ENCODE assay signal across 1 cellular context in the genomic region with DNA sequence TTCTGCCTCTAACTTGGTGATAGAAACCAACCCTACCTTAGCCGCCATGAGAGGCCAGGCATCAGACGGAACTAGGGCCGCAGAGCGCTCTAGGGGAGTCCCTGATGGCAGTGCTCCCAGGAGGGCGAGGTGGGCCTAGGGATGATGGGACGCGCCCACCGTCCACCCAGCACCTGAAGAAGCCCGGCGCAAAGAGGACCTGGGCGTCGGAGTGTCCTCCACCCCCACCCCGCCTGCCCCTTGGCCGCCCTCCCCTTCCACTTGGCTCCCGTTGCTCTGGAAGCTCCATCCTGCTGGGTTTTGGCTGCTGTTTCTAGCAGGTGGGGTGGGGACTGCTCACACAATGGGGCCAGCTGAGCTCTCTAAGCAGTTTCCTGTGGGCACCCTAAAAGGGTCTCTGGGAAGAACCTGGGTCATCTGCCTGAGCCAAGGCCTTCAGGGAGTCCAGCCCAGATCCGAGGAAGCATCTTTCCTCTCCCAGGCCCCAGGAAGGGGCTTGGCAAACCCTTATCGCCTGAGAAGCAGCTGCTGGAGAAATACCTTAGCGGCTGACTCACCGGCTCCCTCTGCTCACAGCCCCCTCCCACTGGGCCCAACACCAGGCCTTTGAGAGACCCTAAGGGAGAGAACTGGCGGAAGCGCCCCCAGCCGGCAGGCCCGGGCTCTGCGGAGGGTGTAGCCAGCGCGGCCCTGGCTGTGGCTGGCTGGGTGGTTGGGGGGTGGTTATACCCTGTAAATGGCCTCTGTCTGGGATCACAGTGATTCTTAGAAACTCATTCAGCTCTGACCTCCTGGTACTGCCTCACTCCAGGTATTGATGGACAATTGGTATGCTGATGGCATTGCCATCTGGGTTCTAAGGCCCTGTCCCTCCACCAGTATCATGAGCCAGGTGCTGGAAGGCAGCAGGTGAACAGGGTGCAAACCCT.
TF ChIP-seq lines count a peak whose summit lies in the region.

No MANE protein-coding gene starts in this region.

TF ChIP-seq in K562, 482 proteins besides CTCF, POLR2A, EP300 and RAD21 (continued from another document and continues in another):
- TF ChIP-seq ZMIZ1 (IDR thresholded peaks at IDR 0.05; ENCODE audit: low read depth in 2 of 2, low read length in 2 of 2): peak in 1 of 2 experiments; percentile 89; a peak in 2 of 4 replicates
- TF ChIP-seq, protein P1, sequence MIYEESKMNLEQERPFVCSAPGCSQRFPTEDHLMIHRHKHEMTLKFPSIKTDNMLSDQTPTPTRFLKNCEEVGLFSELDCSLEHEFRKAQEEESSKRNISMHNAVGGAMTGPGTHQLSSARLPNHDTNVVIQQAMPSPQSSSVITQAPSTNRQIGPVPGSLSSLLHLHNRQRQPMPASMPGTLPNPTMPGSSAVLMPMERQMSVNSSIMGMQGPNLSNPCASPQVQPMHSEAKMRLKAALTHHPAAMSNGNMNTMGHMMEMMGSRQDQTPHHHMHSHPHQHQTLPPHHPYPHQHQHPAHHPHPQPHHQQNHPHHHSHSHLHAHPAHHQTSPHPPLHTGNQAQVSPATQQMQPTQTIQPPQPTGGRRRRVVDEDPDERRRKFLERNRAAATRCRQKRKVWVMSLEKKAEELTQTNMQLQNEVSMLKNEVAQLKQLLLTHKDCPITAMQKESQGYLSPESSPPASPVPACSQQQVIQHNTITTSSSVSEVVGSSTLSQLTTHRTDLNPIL (CRISPR knock-in tag; IDR thresholded peaks at IDR 0.05): no peak
- TF ChIP-seq ATF7 (IDR thresholded peaks at IDR 0.05): peak; percentile 85
- peak; percentile 69; the same call in 1 of the 2 replicates for TF ChIP-seq TOE1 (IDR thresholded peaks at IDR 0.05; ENCODE audit: borderline replicate concordance)
- no peak for TF ChIP-seq TOE1 (CRISPR knock-in tag; IDR thresholded peaks at IDR 0.05; ENCODE audit: borderline replicate concordance, low read depth)
- TF ChIP-seq PRMT5 (CRISPR knock-in tag; IDR thresholded peaks at IDR 0.05): no peak
- peak in 2 of 3 experiments; percentile 44 to 72 for TF ChIP-seq YY1 (IDR thresholded peaks at IDR 0.05; ENCODE audit: borderline replicate concordance in 1 of 3, control insufficient read depth in 1 of 3, extremely low read depth in 1 of 3, insufficient read depth in 3 of 3, insufficient read length in 1 of 3, insufficient replicate concordance in 2 of 3, low read depth in 1 of 3, low read length in 2 of 3)
- TF ChIP-seq MAFK (IDR thresholded peaks at IDR 0.05; ENCODE audit: low read length): peak; percentile 6; the same call in 1 of the 2 replicates
- TF ChIP-seq, protein P2, sequence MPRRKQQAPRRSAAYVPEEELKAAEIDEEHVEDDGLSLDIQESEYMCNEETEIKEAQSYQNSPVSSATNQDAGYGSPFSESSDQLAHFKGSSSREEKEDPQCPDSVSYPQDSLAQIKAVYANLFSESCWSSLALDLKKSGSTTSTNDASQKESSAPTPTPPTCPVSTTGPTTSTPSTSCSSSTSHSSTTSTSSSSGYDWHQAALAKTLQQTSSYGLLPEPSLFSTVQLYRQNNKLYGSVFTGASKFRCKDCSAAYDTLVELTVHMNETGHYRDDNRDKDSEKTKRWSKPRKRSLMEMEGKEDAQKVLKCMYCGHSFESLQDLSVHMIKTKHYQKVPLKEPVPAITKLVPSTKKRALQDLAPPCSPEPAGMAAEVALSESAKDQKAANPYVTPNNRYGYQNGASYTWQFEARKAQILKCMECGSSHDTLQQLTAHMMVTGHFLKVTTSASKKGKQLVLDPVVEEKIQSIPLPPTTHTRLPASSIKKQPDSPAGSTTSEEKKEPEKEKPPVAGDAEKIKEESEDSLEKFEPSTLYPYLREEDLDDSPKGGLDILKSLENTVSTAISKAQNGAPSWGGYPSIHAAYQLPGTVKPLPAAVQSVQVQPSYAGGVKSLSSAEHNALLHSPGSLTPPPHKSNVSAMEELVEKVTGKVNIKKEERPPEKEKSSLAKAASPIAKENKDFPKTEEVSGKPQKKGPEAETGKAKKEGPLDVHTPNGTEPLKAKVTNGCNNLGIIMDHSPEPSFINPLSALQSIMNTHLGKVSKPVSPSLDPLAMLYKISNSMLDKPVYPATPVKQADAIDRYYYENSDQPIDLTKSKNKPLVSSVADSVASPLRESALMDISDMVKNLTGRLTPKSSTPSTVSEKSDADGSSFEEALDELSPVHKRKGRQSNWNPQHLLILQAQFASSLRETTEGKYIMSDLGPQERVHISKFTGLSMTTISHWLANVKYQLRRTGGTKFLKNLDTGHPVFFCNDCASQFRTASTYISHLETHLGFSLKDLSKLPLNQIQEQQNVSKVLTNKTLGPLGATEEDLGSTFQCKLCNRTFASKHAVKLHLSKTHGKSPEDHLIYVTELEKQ (CRISPR knock-in tag; IDR thresholded peaks at IDR 0.05): no peak
- TF ChIP-seq ARID2 (IDR thresholded peaks at IDR 0.05): 0 out of 2 replicates have a peak, but pooled peaks have one; percentile 17
- TF ChIP-seq ZBTB7A (IDR thresholded peaks at IDR 0.05; ENCODE audit: borderline replicate concordance, control insufficient read depth, low read depth, low read length): peak; percentile 100
- TF ChIP-seq STAT6 (CRISPR knock-in tag; IDR thresholded peaks at IDR 0.05): no peak
- no peak for TF ChIP-seq HNRNPUL1 (IDR thresholded peaks at IDR 0.05; ENCODE audit: low read length)
- peak; percentile 70; the same call in 1 of the 2 replicates for TF ChIP-seq CC2D1A (IDR thresholded peaks at IDR 0.05)
- TF ChIP-seq, protein P3, sequence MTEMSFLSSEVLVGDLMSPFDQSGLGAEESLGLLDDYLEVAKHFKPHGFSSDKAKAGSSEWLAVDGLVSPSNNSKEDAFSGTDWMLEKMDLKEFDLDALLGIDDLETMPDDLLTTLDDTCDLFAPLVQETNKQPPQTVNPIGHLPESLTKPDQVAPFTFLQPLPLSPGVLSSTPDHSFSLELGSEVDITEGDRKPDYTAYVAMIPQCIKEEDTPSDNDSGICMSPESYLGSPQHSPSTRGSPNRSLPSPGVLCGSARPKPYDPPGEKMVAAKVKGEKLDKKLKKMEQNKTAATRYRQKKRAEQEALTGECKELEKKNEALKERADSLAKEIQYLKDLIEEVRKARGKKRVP (CRISPR knock-in tag; IDR thresholded peaks at IDR 0.05): no peak
- no peak for TF ChIP-seq ZFP30 (CRISPR knock-in tag; IDR thresholded peaks at IDR 0.05; ENCODE audit: borderline replicate concordance)
- TF ChIP-seq MEIS2 (IDR thresholded peaks at IDR 0.05; ENCODE audit: partially characterized antibody): peak; percentile 2
- TF ChIP-seq, protein P4, sequence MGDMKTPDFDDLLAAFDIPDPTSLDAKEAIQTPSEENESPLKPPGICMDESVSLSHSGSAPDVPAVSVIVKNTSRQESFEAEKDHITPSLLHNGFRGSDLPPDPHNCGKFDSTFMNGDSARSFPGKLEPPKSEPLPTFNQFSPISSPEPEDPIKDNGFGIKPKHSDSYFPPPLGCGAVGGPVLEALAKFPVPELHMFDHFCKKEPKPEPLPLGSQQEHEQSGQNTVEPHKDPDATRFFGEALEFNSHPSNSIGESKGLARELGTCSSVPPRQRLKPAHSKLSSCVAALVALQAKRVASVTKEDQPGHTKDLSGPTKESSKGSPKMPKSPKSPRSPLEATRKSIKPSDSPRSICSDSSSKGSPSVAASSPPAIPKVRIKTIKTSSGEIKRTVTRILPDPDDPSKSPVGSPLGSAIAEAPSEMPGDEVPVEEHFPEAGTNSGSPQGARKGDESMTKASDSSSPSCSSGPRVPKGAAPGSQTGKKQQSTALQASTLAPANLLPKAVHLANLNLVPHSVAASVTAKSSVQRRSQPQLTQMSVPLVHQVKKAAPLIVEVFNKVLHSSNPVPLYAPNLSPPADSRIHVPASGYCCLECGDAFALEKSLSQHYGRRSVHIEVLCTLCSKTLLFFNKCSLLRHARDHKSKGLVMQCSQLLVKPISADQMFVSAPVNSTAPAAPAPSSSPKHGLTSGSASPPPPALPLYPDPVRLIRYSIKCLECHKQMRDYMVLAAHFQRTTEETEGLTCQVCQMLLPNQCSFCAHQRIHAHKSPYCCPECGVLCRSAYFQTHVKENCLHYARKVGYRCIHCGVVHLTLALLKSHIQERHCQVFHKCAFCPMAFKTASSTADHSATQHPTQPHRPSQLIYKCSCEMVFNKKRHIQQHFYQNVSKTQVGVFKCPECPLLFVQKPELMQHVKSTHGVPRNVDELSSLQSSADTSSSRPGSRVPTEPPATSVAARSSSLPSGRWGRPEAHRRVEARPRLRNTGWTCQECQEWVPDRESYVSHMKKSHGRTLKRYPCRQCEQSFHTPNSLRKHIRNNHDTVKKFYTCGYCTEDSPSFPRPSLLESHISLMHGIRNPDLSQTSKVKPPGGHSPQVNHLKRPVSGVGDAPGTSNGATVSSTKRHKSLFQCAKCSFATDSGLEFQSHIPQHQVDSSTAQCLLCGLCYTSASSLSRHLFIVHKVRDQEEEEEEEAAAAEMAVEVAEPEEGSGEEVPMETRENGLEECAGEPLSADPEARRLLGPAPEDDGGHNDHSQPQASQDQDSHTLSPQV (IDR thresholded peaks at IDR 0.05): peak; percentile 89
- TF ChIP-seq CTCFL (IDR thresholded peaks at IDR 0.05; ENCODE audit: borderline replicate concordance, insufficient read depth, low read depth, low read length, poor library complexity, severe bottlenecking): peak; percentile 87
- peak; percentile 91 to 98 for TF ChIP-seq TEAD1 (CRISPR knock-in tag; IDR thresholded peaks at IDR 0.05)
- no peak for TF ChIP-seq ZNF316 (IDR thresholded peaks at IDR 0.05)
- TF ChIP-seq, protein P5, sequence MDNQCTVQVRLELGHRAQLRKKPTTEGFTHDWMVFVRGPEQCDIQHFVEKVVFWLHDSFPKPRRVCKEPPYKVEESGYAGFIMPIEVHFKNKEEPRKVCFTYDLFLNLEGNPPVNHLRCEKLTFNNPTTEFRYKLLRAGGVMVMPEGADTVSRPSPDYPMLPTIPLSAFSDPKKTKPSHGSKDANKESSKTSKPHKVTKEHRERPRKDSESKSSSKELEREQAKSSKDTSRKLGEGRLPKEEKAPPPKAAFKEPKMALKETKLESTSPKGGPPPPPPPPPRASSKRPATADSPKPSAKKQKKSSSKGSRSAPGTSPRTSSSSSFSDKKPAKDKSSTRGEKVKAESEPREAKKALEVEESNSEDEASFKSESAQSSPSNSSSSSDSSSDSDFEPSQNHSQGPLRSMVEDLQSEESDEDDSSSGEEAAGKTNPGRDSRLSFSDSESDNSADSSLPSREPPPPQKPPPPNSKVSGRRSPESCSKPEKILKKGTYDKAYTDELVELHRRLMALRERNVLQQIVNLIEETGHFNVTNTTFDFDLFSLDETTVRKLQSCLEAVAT (IDR thresholded peaks at IDR 0.05): 0 out of 4 replicates have a peak, but pooled peaks of 1 of the 2 experiments have one; percentile 28
- peak; percentile 62; the same call in 1 of the 2 replicates for TF ChIP-seq BHLHE40 (IDR thresholded peaks at IDR 0.05; ENCODE audit: low read length)
- peak; percentile 94 for TF ChIP-seq HMGN3 (IDR thresholded peaks at IDR 0.05; ENCODE audit: borderline replicate concordance, extremely low read depth, insufficient read length, low read depth, low read length)
